11 cellular contexts compared by ENCODE assay signal in genomic region chr5:157454273-157454672, GRCh38. TPM values are rescaled to one million over a fixed set of nuclear protein-coding genes. Genes with fewer than 3 reads are reported as not detected.
DNase-seq lines count a peak whose midpoint lies in the region; ATAC-seq and TF ChIP-seq lines count a peak whose summit lies in the region.
"Had no signal": no experiment of that assay in that cellular context is flagged by ENCODE, and none has a peak within 500 bp of the region (broad histone marks: within the 10 kb centered on the region; RNA-seq: fewer than 3 reads in every experiment).

No MANE protein-coding gene starts in this region.

- H3K4me3 Mint-ChIP-seq in natural killer cell treated with Interleukin-12 subunit alpha and Interleukin-12 subunit beta and Interleukin-15 and Interleukin-18, amount 100 ng/mL, for 72 hours, result no peak overlapping the region
- H3K4me3 Mint-ChIP-seq in natural killer cell (no peak overlapping the region), osteocyte (ENCODE audit: unreplicated experiment) (no peak overlapping the region)
- H3K4me3 Mint-ChIP-seq: CD4-positive, CD25-positive, alpha-beta regulatory T cell had no signal

- H3K27me3 Mint-ChIP-seq in natural killer cell treated with Interleukin-12 subunit alpha and Interleukin-12 subunit beta and Interleukin-15 and Interleukin-18, amount 100 ng/mL, for 72 hours, result peaks cover 6 to 9% of the 10 kb centered on the region in 2 donors
- H3K27me3 Mint-ChIP-seq in natural killer cell (ENCODE audit: low read depth in 2 of 2), result peaks cover 6 to 16% of the 10 kb centered on the region in 2 donors
- H3K27me3 Mint-ChIP-seq in osteocyte (ENCODE audit: unreplicated experiment), result no peaks in the 10 kb centered on the region

- intact Hi-C loops in natural killer cell (cut with micrococcal nuclease), result no loop called here
- intact Hi-C loops in dorsolateral prefrontal cortex (cut with DNase I), result no loop called here

- no peaks in the 10 kb centered on the region for H3K9me3 Mint-ChIP-seq in natural killer cell treated with Interleukin-12 subunit alpha and Interleukin-12 subunit beta and Interleukin-15 and Interleukin-18, amount 100 ng/mL, for 72 hours
- H3K9me3 Mint-ChIP-seq in natural killer cell (no peaks in the 10 kb centered on the region), osteocyte (ENCODE audit: unreplicated experiment) (no peaks in the 10 kb centered on the region)

- no peaks in the 10 kb centered on the region for H3K27me3 ChIP-seq in dorsolateral prefrontal cortex

- TF ChIP-seq CTCF in natural killer cell (IDR thresholded peaks at IDR 0.05) (no peak), dorsolateral prefrontal cortex (IDR thresholded peaks at IDR 0.05 in 54 of 56, conservative IDR thresholded peaks at IDR 0.05 in 2 of 56; ENCODE audit: low read depth in 1 of 56, partially characterized antibody in 56 of 56) (no peak), osteocyte (IDR thresholded peaks at IDR 0.05) (no peak)

- H3K27ac Mint-ChIP-seq in natural killer cell treated with Interleukin-12 subunit alpha and Interleukin-12 subunit beta and Interleukin-15 and Interleukin-18, amount 100 ng/mL, for 72 hours, result no peak overlapping the region
- H3K27ac Mint-ChIP-seq in natural killer cell (no peak overlapping the region), osteocyte (ENCODE audit: unreplicated experiment) (no peak overlapping the region)
- H3K27ac Mint-ChIP-seq: CD4-positive, CD25-positive, alpha-beta regulatory T cell had no signal

- peak; percentile 22 for DNase-seq in natural killer cell treated with Interleukin-12 subunit alpha and Interleukin-12 subunit beta and Interleukin-15 and Interleukin-18, amount 100 ng/mL, for 72 hours (ENCODE audit: low spot score)
- DNase-seq in natural killer cell (no peak), dorsolateral prefrontal cortex (no peak), osteocyte (ENCODE audit: extremely low spot score, unreplicated experiment) (peak; percentile 30), DMS153 treated with DMSO at 0.1 percent for 48 hours (lab: John Stamatoyannopoulos, UW; ENCODE audit: unreplicated experiment) (no peak), SKM-1 treated with dmso at 0.1 percent for 144 hours (lab: John Stamatoyannopoulos, UW; ENCODE audit: unreplicated experiment) (no peak)
- DNase-seq: ACHN; CD4-positive, CD25-positive, alpha-beta regulatory T cell; GM23248 had no signal

- H3K4me3 ChIP-seq in dorsolateral prefrontal cortex, result no peak overlapping the region
- H3K4me3 ChIP-seq: BLaER1 treated with 17β-estradiol and CSF1 and Interleukin-3, amounts not matched to agents 10 nM and 100 nM; GM23248 had no signal

- ATAC-seq in natural killer cell treated with Interleukin-12 subunit alpha and Interleukin-12 subunit beta and Interleukin-15 and Interleukin-18, amount 100 ng/mL, for 72 hours, result no peak
- no peak for ATAC-seq in natural killer cell
- no peak for ATAC-seq in GM18909 (IDR thresholded peaks at IDR 0.05; ENCODE audit: poor library complexity, unreplicated experiment)

- H3K4me1 Mint-ChIP-seq in natural killer cell treated with Interleukin-12 subunit alpha and Interleukin-12 subunit beta and Interleukin-15 and Interleukin-18, amount 100 ng/mL, for 72 hours (ENCODE audit: low read depth in 2 of 2), result peaks cover 8 to 9% of the 10 kb centered on the region in 2 donors
- H3K4me1 Mint-ChIP-seq in natural killer cell (peaks cover 9 to 10% of the 10 kb centered on the region in 2 donors), osteocyte (ENCODE audit: unreplicated experiment) (peaks cover 8% of the 10 kb centered on the region)

- H3K36me3 Mint-ChIP-seq in natural killer cell treated with Interleukin-12 subunit alpha and Interleukin-12 subunit beta and Interleukin-15 and Interleukin-18, amount 100 ng/mL, for 72 hours, result no peaks in the 10 kb centered on the region
- H3K36me3 Mint-ChIP-seq in natural killer cell, result no peaks in the 10 kb centered on the region
- no peaks in the 10 kb centered on the region for H3K36me3 Mint-ChIP-seq in osteocyte (ENCODE audit: unreplicated experiment)
- H3K36me3 Mint-ChIP-seq: CD4-positive, CD25-positive, alpha-beta regulatory T cell had no signal

- H3K27ac ChIP-seq in dorsolateral prefrontal cortex, result peak overlapping the region in 37 of 59 donors; percentile 46 to 99 (median 95)
- H3K27ac ChIP-seq: BLaER1 treated with 17β-estradiol and CSF1 and Interleukin-3, amounts not matched to agents 10 nM and 100 nM; GM23248 had no signal

RNA-seq across cellular contexts. Expression of gene NIPAL4, which starts 5.7 kb away (rescaled TPM):
- total RNA-seq in natural killer cell treated with Interleukin-12 subunit alpha and Interleukin-12 subunit beta and Interleukin-15 and Interleukin-18, amount 100 ng/mL, for 72 hours, result 1 to 10 TPM in 1 of 2 donors, under 1 TPM in 1; 0.43 to 1.2 TPM
- total RNA-seq in natural killer cell (1 to 10 TPM in 1 of 3 donors, under 1 TPM in 1, not detected in 1; 0.39 to 1.3 TPM), dorsolateral prefrontal cortex (10 to 100 TPM in 26 of 120 experiments, 1 to 10 TPM in 91, under 1 TPM in 3; 0.45 to 25.9 (median 6.0) TPM), osteocyte (2.3 and 2.4 TPM in 2 replicates)
- total RNA-seq: GM23248 had no signal

Comparison
In these comparisons a context has a peak if more than half of its experiments do, and no peak if none do; other contexts are left out.
1. DNase-seq: peak in natural killer cell treated with Interleukin-12 subunit alpha and Interleukin-12 subunit beta and Interleukin-15 and Interleukin-18, amount 100 ng/mL, for 72 hours (single experiment) and osteocyte (single experiment); none in natural killer cell (single experiment), dorsolateral prefrontal cortex (0 of 10), DMS153 treated with DMSO at 0.1 percent for 48 hours (single experiment) and SKM-1 treated with dmso at 0.1 percent for 144 hours (single experiment).